Comparison of ENCODE assay signal across 1 cellular context in the genomic region with DNA sequence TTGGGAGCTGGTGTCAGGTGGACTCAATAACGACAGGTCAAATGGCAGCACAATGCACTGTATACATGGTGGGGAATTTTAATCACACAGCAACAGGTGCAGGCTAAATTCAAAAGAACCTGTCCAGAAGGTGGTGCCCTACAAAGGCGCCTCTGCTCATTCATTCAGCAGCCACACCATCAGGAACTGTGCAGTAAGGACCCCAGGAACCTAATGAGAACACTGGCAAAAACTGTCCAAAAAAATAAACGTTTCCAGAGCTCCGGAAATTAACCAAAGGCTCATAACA.
TF ChIP-seq lines count a peak whose summit lies in the region.

No MANE protein-coding gene starts in this region.

TF ChIP-seq in GM12878, 131 proteins besides CTCF, POLR2A, EP300 and RAD21:
- TF ChIP-seq EGR1 (IDR thresholded peaks at IDR 0.05; ENCODE audit: borderline replicate concordance in 1 of 2, low read depth in 2 of 2, low read length in 2 of 2) (no peak), HDAC2 (IDR thresholded peaks at IDR 0.05) (no peak), CHD2 (IDR thresholded peaks at IDR 0.05; ENCODE audit: borderline replicate concordance, low read depth, low read length) (no peak), ETV6 (conservative IDR thresholded peaks at IDR 0.05 in 1 of 2, IDR thresholded peaks at IDR 0.05 in 1 of 2; ENCODE audit: borderline replicate concordance in 1 of 2, low read depth in 1 of 2) (no peak), FOXK2 (IDR thresholded peaks at IDR 0.05) (no peak), ZNF274 (IDR thresholded peaks at IDR 0.05; ENCODE audit: insufficient read depth, insufficient read length) (no peak), NFXL1 (IDR thresholded peaks at IDR 0.05; ENCODE audit: borderline replicate concordance) (no peak), DPF2 (IDR thresholded peaks at IDR 0.05) (no peak), ZNF24 (IDR thresholded peaks at IDR 0.05) (no peak), MEF2B (IDR thresholded peaks at IDR 0.05; ENCODE audit: partially characterized antibody, poor library complexity, severe bottlenecking) (no peak), BMI1 (IDR thresholded peaks at IDR 0.05; ENCODE audit: borderline replicate concordance) (no peak), IKZF1 (conservative IDR thresholded peaks at IDR 0.05) (no peak), FOXM1 (IDR thresholded peaks at IDR 0.05; ENCODE audit: low read depth, low read length) (no peak), ASH2L (IDR thresholded peaks at IDR 0.05; ENCODE audit: borderline replicate concordance, low read depth) (no peak)
- TF ChIP-seq, protein P1, sequence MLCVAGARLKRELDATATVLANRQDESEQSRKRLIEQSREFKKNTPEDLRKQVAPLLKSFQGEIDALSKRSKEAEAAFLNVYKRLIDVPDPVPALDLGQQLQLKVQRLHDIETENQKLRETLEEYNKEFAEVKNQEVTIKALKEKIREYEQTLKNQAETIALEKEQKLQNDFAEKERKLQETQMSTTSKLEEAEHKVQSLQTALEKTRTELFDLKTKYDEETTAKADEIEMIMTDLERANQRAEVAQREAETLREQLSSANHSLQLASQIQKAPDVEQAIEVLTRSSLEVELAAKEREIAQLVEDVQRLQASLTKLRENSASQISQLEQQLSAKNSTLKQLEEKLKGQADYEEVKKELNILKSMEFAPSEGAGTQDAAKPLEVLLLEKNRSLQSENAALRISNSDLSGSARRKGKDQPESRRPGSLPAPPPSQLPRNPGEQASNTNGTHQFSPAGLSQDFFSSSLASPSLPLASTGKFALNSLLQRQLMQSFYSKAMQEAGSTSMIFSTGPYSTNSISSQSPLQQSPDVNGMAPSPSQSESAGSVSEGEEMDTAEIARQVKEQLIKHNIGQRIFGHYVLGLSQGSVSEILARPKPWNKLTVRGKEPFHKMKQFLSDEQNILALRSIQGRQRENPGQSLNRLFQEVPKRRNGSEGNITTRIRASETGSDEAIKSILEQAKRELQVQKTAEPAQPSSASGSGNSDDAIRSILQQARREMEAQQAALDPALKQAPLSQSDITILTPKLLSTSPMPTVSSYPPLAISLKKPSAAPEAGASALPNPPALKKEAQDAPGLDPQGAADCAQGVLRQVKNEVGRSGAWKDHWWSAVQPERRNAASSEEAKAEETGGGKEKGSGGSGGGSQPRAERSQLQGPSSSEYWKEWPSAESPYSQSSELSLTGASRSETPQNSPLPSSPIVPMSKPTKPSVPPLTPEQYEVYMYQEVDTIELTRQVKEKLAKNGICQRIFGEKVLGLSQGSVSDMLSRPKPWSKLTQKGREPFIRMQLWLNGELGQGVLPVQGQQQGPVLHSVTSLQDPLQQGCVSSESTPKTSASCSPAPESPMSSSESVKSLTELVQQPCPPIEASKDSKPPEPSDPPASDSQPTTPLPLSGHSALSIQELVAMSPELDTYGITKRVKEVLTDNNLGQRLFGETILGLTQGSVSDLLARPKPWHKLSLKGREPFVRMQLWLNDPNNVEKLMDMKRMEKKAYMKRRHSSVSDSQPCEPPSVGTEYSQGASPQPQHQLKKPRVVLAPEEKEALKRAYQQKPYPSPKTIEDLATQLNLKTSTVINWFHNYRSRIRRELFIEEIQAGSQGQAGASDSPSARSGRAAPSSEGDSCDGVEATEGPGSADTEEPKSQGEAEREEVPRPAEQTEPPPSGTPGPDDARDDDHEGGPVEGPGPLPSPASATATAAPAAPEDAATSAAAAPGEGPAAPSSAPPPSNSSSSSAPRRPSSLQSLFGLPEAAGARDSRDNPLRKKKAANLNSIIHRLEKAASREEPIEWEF (IDR thresholded peaks at IDR 0.05; ENCODE audit: insufficient replicate concordance, low read depth, low read length), result no peak
- TF ChIP-seq, protein P2, sequence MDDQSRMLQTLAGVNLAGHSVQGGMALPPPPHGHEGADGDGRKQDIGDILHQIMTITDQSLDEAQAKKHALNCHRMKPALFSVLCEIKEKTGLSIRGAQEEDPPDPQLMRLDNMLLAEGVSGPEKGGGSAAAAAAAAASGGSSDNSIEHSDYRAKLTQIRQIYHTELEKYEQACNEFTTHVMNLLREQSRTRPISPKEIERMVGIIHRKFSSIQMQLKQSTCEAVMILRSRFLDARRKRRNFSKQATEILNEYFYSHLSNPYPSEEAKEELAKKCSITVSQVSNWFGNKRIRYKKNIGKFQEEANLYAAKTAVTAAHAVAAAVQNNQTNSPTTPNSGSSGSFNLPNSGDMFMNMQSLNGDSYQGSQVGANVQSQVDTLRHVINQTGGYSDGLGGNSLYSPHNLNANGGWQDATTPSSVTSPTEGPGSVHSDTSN (IDR thresholded peaks at IDR 0.05; ENCODE audit: insufficient replicate concordance, low read depth, low read length), result no peak
- TF ChIP-seq, protein P3, sequence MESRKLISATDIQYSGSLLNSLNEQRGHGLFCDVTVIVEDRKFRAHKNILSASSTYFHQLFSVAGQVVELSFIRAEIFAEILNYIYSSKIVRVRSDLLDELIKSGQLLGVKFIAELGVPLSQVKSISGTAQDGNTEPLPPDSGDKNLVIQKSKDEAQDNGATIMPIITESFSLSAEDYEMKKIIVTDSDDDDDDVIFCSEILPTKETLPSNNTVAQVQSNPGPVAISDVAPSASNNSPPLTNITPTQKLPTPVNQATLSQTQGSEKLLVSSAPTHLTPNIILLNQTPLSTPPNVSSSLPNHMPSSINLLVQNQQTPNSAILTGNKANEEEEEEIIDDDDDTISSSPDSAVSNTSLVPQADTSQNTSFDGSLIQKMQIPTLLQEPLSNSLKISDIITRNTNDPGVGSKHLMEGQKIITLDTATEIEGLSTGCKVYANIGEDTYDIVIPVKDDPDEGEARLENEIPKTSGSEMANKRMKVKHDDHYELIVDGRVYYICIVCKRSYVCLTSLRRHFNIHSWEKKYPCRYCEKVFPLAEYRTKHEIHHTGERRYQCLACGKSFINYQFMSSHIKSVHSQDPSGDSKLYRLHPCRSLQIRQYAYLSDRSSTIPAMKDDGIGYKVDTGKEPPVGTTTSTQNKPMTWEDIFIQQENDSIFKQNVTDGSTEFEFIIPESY (IDR thresholded peaks at IDR 0.05), result no peak
